ENCODE assay signal across 8 cellular contexts in genomic region chr12:130661059-130661458, GRCh38.
"Had no signal": no experiment of that assay in that cellular context is flagged by ENCODE, and none has a peak within 500 bp of the region (broad histone marks: within the 10 kb centered on the region; RNA-seq: fewer than 3 reads in every experiment).

No MANE protein-coding gene starts in this region.

- H3K4me3 ChIP-seq: GM12878 had no signal

- ATAC-seq: GM12878 had no signal

- FAIRE-seq: G401.6, GM12878, GM12891, GM12892, GM18507, GM19239 had no signal

- DNase-seq: GDM1, GF-D8 had no signal
